15 cellular contexts compared by ENCODE assay signal in the genomic region with DNA sequence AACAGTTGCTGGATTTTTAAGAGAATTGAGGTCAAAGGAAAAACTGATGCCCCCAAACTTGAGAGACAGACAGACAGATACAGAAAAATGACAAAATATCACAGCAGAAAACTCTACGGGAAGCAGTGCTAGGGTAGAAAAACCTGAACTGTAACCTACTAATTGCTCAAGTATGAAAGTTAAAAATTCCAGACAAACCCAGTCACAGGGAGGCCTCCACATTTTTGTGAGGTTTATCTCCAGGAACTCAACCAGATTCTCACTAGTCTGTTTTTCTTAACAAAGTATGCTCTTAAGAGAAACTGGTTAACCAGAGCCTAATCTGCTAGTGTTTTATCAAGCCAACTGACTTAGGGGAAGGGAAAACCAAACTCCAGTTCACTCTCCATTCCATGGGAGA. TPM values are rescaled to one million over a fixed set of nuclear protein-coding genes. Genes with fewer than 3 reads are reported as not detected.
DNase-seq lines count a peak whose midpoint lies in the region; ATAC-seq, FAIRE-seq and TF ChIP-seq lines count a peak whose summit lies in the region.
"Had no signal": no experiment of that assay in that cellular context is flagged by ENCODE, and none has a peak within 500 bp of the region (broad histone marks: within the 10 kb centered on the region; RNA-seq: fewer than 3 reads in every experiment).

No MANE protein-coding gene starts in this region.

- peaks cover 13% of the 10 kb centered on the region for H3K4me1 ChIP-seq in Caco-2
- H3K4me1 ChIP-seq in PC-9 (replicated peaks; ENCODE audit: insufficient read depth) = peaks cover 20% of the 10 kb centered on the region
- H3K4me1 ChIP-seq: gastrocnemius medialis had no signal

- POLR2A ChIA-PET in Caco-2 (lab: Charles Lee) (no interaction called here), PC-9 (lab: Charles Lee; ENCODE audit: unreplicated experiment) (interaction anchor here (0.6 kb wide), 1 partner anchor 11 kb away, joined by 12 read pairs; no protein-coding TSS in a partner anchor)

- H4K20me1 ChIP-seq in PC-9 (ENCODE audit: insufficient read depth) = no peaks in the 10 kb centered on the region

- peak; percentile 62 for ATAC-seq in omental fat pad (ENCODE audit: low FRiP score)
- no peak for ATAC-seq in HG02642 (IDR thresholded peaks at IDR 0.05; ENCODE audit: poor library complexity, unreplicated experiment)
- ATAC-seq: gastrocnemius medialis had no signal

- H3K4me2 ChIP-seq in PC-9 = peak overlapping the region; percentile 59

- intact Hi-C loops in Caco-2 (cut with micrococcal nuclease; ENCODE audit: unreplicated experiment) (loop anchor here (1.0 kb wide), 2 partner anchors 11 to 19 kb away; no protein-coding TSS in a partner anchor), PC-9 (cut with micrococcal nuclease; ENCODE audit: unreplicated experiment) (loop anchor here (2.0 to 5.0 kb wide), 2 partner anchors 18 to 55 kb away; no protein-coding TSS in a partner anchor)

- H3K27me3 ChIP-seq in Caco-2 (replicated peaks; ENCODE audit: control insufficient read depth, insufficient read depth, low read length) (no peaks in the 10 kb centered on the region), PC-9 (ENCODE audit: insufficient read depth, low read depth) (no peaks in the 10 kb centered on the region)
- H3K27me3 ChIP-seq: gastrocnemius medialis, neutrophil had no signal

- H2AFZ ChIP-seq in PC-9 = peak overlapping the region; percentile 67; the same call in 1 of the 2 replicates

- H3K9me2 ChIP-seq in PC-9 (ENCODE audit: insufficient read depth) = no peaks in the 10 kb centered on the region

- peak overlapping the region; percentile 25 for H3K27ac Mint-ChIP-seq in Caco-2 (ENCODE audit: unreplicated experiment)
- H3K27ac Mint-ChIP-seq: activated CD4-positive, alpha-beta T cell treated with anti-CD3 and anti-CD28 coated beads, Interleukin-2, amount 10 ng/mL, durations not matched to agents 24 days and 14 days; CD4-positive, CD25-positive, alpha-beta regulatory T cell had no signal

- no peaks in the 10 kb centered on the region for H3K36me3 Mint-ChIP-seq in Caco-2 (ENCODE audit: insufficient read depth, unreplicated experiment)
- H3K36me3 Mint-ChIP-seq: CD4-positive, CD25-positive, alpha-beta regulatory T cell had no signal

- H3K9me3 ChIP-seq in Caco-2 (peaks cover 8% of the 10 kb centered on the region; the same call in 1 of the 2 replicates), PC-9 (ENCODE audit: insufficient read depth, low read depth) (peaks cover 10% of the 10 kb centered on the region)
- H3K9me3 ChIP-seq: gastrocnemius medialis, neutrophil had no signal

- H3K4me3 Mint-ChIP-seq in Caco-2 (ENCODE audit: unreplicated experiment) = no peak overlapping the region
- H3K4me3 Mint-ChIP-seq: activated CD4-positive, alpha-beta T cell treated with anti-CD3 and anti-CD28 coated beads, Interleukin-2, amount 10 ng/mL, durations not matched to agents 24 days and 14 days; CD4-positive, CD25-positive, alpha-beta regulatory T cell had no signal

- no peaks in the 10 kb centered on the region for H3K79me2 ChIP-seq in PC-9 (ENCODE audit: low read depth)

- peaks cover 19% of the 10 kb centered on the region for H3F3A ChIP-seq in PC-9 (ENCODE audit: insufficient read depth, low read depth)

- no peak for FAIRE-seq in HTR-8/SVneo (lab: Jason Lieb, UNC)

- peak overlapping the region; percentile 95 for H3K27ac ChIP-seq in PC-9
- H3K27ac ChIP-seq in epithelial cell of prostate = peak overlapping the region; percentile 94
- H3K27ac ChIP-seq: gastrocnemius medialis, neutrophil had no signal

- H3K27me3 Mint-ChIP-seq in Caco-2 (ENCODE audit: insufficient read depth, unreplicated experiment) = no peaks in the 10 kb centered on the region

- H3K9me3 Mint-ChIP-seq in Caco-2 (ENCODE audit: unreplicated experiment) = peaks cover 16% of the 10 kb centered on the region

- H3K36me3 ChIP-seq in Caco-2 (ENCODE audit: control insufficient read depth, insufficient read depth, low read length) (no peaks in the 10 kb centered on the region), PC-9 (ENCODE audit: low read depth) (no peaks in the 10 kb centered on the region)
- H3K36me3 ChIP-seq: gastrocnemius medialis, neutrophil had no signal

- no peak overlapping the region for H3K4me3 ChIP-seq in Caco-2 (ENCODE audit: low read depth, low read length)
- H3K4me3 ChIP-seq in PC-9 = no peak overlapping the region
- H3K4me3 ChIP-seq: gastrocnemius medialis had no signal

- TF ChIP-seq CTCF in Caco-2 (IDR thresholded peaks at IDR 0.05; ENCODE audit: insufficient read depth in 1 of 2, low read depth in 1 of 2, low read length in 1 of 2, severe bottlenecking in 1 of 2, unreplicated experiment in 1 of 2) (no peak), PC-9 (conservative IDR thresholded peaks at IDR 0.05) (no peak), omental fat pad (IDR thresholded peaks at IDR 0.05) (no peak)

- CTCF ChIA-PET in Caco-2 (lab: Charles Lee) (no interaction called here), PC-9 (lab: Charles Lee) (no interaction called here)

- peaks cover 14% of the 10 kb centered on the region for H3K4me1 Mint-ChIP-seq in Caco-2 (ENCODE audit: low read depth, unreplicated experiment)
- H3K4me1 Mint-ChIP-seq: activated CD4-positive, alpha-beta T cell treated with anti-CD3 and anti-CD28 coated beads, Interleukin-2, amount 10 ng/mL, durations not matched to agents 24 days and 14 days; CD4-positive, CD25-positive, alpha-beta regulatory T cell had no signal

- peak in 1 of 2 experiments; percentile 21 for DNase-seq in Caco-2
- DNase-seq in PC-9 = peak; percentile 28 to 86
- peak; percentile 44 for DNase-seq in epithelial cell of prostate (ENCODE audit: low read depth, low spot score)
- no peak for DNase-seq in omental fat pad (ENCODE audit: low spot score)
- no peak for DNase-seq in HTR-8/SVneo (ENCODE audit: insufficient read length, low spot score)
- DNase-seq in NCI-H2171 (lab: John Stamatoyannopoulos, UW) = no peak
- DNase-seq in iPS-NIHi7 (ENCODE audit: extremely low spot score) = no peak
- DNase-seq: activated CD4-positive, alpha-beta T cell treated with anti-CD3 and anti-CD28 coated beads, Interleukin-2, amount 10 ng/mL, durations not matched to agents 24 days and 14 days; activated gamma-delta T cell; CD4-positive, CD25-positive, alpha-beta regulatory T cell; gastrocnemius medialis; H7; NCI-H1436 had no signal

- BruUV-seq in Caco-2 (replicated peaks; lab: Mats Ljungman, UMichigan) (no TSS peak), PC-9 (replicated peaks; lab: Mats Ljungman, UMichigan) (no TSS peak)

RNA-seq across cellular contexts. Expression of gene PPP3CA, which starts 19.9 kb away (rescaled TPM):
- total RNA-seq in Caco-2 (2022) = 33.8 and 34.1 TPM in 2 replicates
- 40.2 and 43.1 TPM in 2 replicates for total RNA-seq in PC-9 (2021)
- 10 to 100 TPM; 29.8 to 56.6 (median 35.3) TPM for total RNA-seq in omental fat pad

Comparison
In these comparisons a context has a peak if more than half of its experiments do, and no peak if none do; other contexts are left out.
1. DNase-seq: peak in PC-9 (2 of 2) and epithelial cell of prostate (single experiment); none in omental fat pad (single experiment), HTR-8/SVneo (single experiment), NCI-H2171 (single experiment) and iPS-NIHi7 (single experiment).